ENCODE assay signal across 34 cellular contexts in the genomic region with DNA sequence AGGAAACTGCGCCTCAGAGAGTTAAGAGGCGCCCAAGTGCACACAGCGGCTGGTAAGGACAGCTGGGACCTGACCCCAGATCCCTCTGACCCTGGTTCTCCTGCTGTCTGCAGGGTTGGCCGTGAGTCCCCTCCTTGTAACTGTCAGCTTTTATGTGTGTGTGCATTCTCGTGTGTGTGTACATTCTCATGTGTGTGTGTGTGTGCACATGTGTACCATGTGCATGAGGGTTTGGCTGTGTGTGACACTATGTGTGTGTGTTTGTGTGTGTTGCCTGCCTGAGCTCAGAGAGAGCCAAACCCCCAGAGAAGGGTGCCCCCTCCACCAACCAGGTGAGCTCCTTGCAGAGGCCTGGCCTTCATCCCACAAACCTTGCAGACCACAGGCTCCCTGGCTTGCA. TPM values are rescaled to one million over a fixed set of nuclear protein-coding genes. Genes with fewer than 3 reads are reported as not detected.
DNase-seq lines count a peak whose midpoint lies in the region; ATAC-seq, FAIRE-seq and TF ChIP-seq lines count a peak whose summit lies in the region.
"Had no signal": no experiment of that assay in that cellular context is flagged by ENCODE, and none has a peak within 500 bp of the region (broad histone marks: within the 10 kb centered on the region; RNA-seq: fewer than 3 reads in every experiment).

No MANE protein-coding gene starts in this region.

- H3K9me3 Mint-ChIP-seq in naive B cell, result no peaks in the 10 kb centered on the region
- H3K9me3 Mint-ChIP-seq: activated naive CD4-positive, alpha-beta T cell treated with anti-CD3 and anti-CD28 coated beads, Interleukin-2, amount 10 ng/mL, durations not matched to agents 7 days and 5 days; activated T-helper 1 cell treated with anti-CD3 and anti-CD28 coated beads, Interleukin-12 subunit alpha, Interleukin-12 subunit beta, Interleukin-2, Interleukin-4 antibody, amounts not matched to agents 30 ng/mL and 10 ng/mL and 1 ng/mL, durations not matched to agents 14 hours and 24 hours and 36 hours; CD8-positive, alpha-beta memory T cell; effector memory CD8-positive, alpha-beta T cell; IgD-negative memory B cell; nephron progenitor cell; stimulated activated naive CD8-positive, alpha-beta T cell treated with anti-CD3 and anti-CD28 coated beads, Interleukin-15, Interleukin-2, amounts not matched to agents 100 ng/mL and 50 ng/mL, for 24 hours had no signal

- TF ChIP-seq CTCF in HepG2 (CRISPR knock-in tag; IDR thresholded peaks at IDR 0.05) (no peak), right lobe of liver (IDR thresholded peaks at IDR 0.05) (no peak), K562 (IDR thresholded peaks at IDR 0.05 in 2 of 3, conservative IDR thresholded peaks at IDR 0.05 in 1 of 3; ENCODE audit: insufficient read depth in 2 of 3, low read depth in 1 of 3, low read length in 3 of 3) (no peak)

- H2AFZ ChIP-seq in HepG2 (ENCODE audit: low read length) (no peak overlapping the region), K562 (ENCODE audit: low read depth, low read length) (no peak overlapping the region)

- H3K79me2 ChIP-seq in HepG2 (ENCODE audit: insufficient read depth, low read length) (no peaks in the 10 kb centered on the region), K562 (ENCODE audit: control insufficient read depth, insufficient read depth, low read length) (no peaks in the 10 kb centered on the region)

- CTCF ChIA-PET in HepG2 (lab: Yijun Ruan, JAX; ENCODE audit: low intra/inter-chr PET ratio, low total read pairs), result no interaction called here
- CTCF ChIA-PET in K562 (lab: Yijun Ruan, JAX; ENCODE audit: low intra/inter-chr PET ratio), result no interaction called here

- DNase-seq in HepG2 (ENCODE audit: low spot score) (no peak), right lobe of liver (no peak), K562 (ENCODE audit: extremely low read depth in 1 of 4, low spot score in 3 of 4) (no peak), naive B cell (no peak), substantia nigra (lab: John Stamatoyannopoulos, UW) (peak in 2 of 49 donors; percentile 13 to 38), amygdala (lab: John Stamatoyannopoulos, UW) (no peak), SIG-M5 (lab: John Stamatoyannopoulos, UW) (no peak)
- DNase-seq: 8988T; activated CD4-positive, alpha-beta T cell treated with anti-CD3 and anti-CD28 coated beads, Interleukin-2, amount 50 U/mL, for 1 hour; activated naive CD4-positive, alpha-beta T cell treated with anti-CD3 and anti-CD28 coated beads, Interleukin-2, amount 10 ng/mL, durations not matched to agents 7 days and 5 days; CD8-positive, alpha-beta memory T cell; colonic mucosa; DMS 273 treated with DMSO at 0.1 percent for 48 hours; effector memory CD8-positive, alpha-beta T cell; HCEC 1CT; lower lobe of right lung; NCI-H1105 treated with DMSO at 0.1 percent for 48 hours; NCI-H2029; NCI-H2227 treated with DMSO at 0.1 percent for 48 hours; nephron progenitor cell; stimulated activated CD4-positive, alpha-beta T cell treated with anti-CD3 and anti-CD28 coated beads, Interleukin-15, amount 100 ng/mL, for 24 hours; T1000; thyroid gland had no signal

- TF ChIP-seq RAD21 in HepG2 (CRISPR knock-in tag; IDR thresholded peaks at IDR 0.05) (no peak), K562 (CRISPR knock-in tag; conservative IDR thresholded peaks at IDR 0.05 in 1 of 2, IDR thresholded peaks at IDR 0.05 in 1 of 2) (no peak)

- H3K9ac ChIP-seq in HepG2 (ENCODE audit: insufficient read depth, low read depth, low read length) (no peak overlapping the region), K562 (ENCODE audit: insufficient read depth in 1 of 2, low read depth in 2 of 2, low read length in 2 of 2) (no peak overlapping the region)

- H3K4me1 Mint-ChIP-seq in naive B cell, result peaks cover 14 to 25% (median 20%) of the 10 kb centered on the region in 3 donors

- H3K27me3 ChIP-seq in HepG2 (ENCODE audit: control insufficient read depth in 1 of 2, insufficient read depth in 2 of 2, low read length in 2 of 2) (peaks cover 7 to 70% of the 10 kb centered on the region in 2 experiments; a peak in 4 of 5 replicates), right lobe of liver (no peaks in the 10 kb centered on the region), K562 (ENCODE audit: control insufficient read depth in 2 of 2, insufficient read depth in 2 of 2, low read length in 2 of 2) (peaks cover 67 to 84% of the 10 kb centered on the region in 2 experiments)
- H3K27me3 ChIP-seq: colonic mucosa, thyroid gland had no signal

- no peak overlapping the region for H3K4me3 ChIP-seq in HepG2 (replicated peaks in 1 of 3; ENCODE audit: insufficient read depth in 1 of 3, low read depth in 2 of 3, low read length in 3 of 3)
- H3K4me3 ChIP-seq in right lobe of liver, result no peak overlapping the region
- no peak overlapping the region for H3K4me3 ChIP-seq in K562
- H3K4me3 ChIP-seq: colonic mucosa, lower lobe of right lung, prostate gland, SJCRH30, thyroid gland had no signal

- H3K27ac ChIP-seq in HepG2 (ENCODE audit: extremely low read length, insufficient read depth, low read length), result no peak overlapping the region
- H3K27ac ChIP-seq in right lobe of liver, result no peak overlapping the region
- no peak overlapping the region for H3K27ac ChIP-seq in K562 (ENCODE audit: extremely low read depth, low read depth, low read length)
- H3K27ac ChIP-seq in substantia nigra (ENCODE audit: low read depth, low read length, poor library complexity, severe bottlenecking), result peak overlapping the region; percentile 59
- H3K27ac ChIP-seq: colonic mucosa, HL-60, lower lobe of right lung, prostate gland, SJCRH30, thyroid gland had no signal

- peak overlapping the region in 1 of 6 donors; percentile 27 for H3K27ac Mint-ChIP-seq in naive B cell
- H3K27ac Mint-ChIP-seq: activated naive CD4-positive, alpha-beta T cell treated with anti-CD3 and anti-CD28 coated beads, Interleukin-2, amount 10 ng/mL, durations not matched to agents 7 days and 5 days; activated T-helper 1 cell treated with anti-CD3 and anti-CD28 coated beads, Interleukin-12 subunit alpha, Interleukin-12 subunit beta, Interleukin-2, Interleukin-4 antibody, amounts not matched to agents 30 ng/mL and 10 ng/mL and 1 ng/mL, durations not matched to agents 14 hours and 24 hours and 36 hours; nephron progenitor cell; stimulated activated naive CD8-positive, alpha-beta T cell treated with anti-CD3 and anti-CD28 coated beads, Interleukin-15, Interleukin-2, amounts not matched to agents 100 ng/mL and 50 ng/mL, for 24 hours had no signal

- no peak for ATAC-seq in HepG2
- no peak for ATAC-seq in right lobe of liver
- peak; percentile 28; the same call in 2 of the 3 replicates for ATAC-seq in K562
- no peak for ATAC-seq in naive B cell (ENCODE audit: low read depth in 2 of 2)
- no peak for ATAC-seq in HG02840 (IDR thresholded peaks at IDR 0.05; ENCODE audit: low FRiP score, unreplicated experiment)
- ATAC-seq: lower lobe of right lung had no signal

- H3K4me2 ChIP-seq in HepG2 (ENCODE audit: low read depth, low read length) (no peak overlapping the region), K562 (ENCODE audit: insufficient read depth, low read length) (no peak overlapping the region; the same call in 1 of the 2 replicates)

- H3K4me3 Mint-ChIP-seq in naive B cell, result peak overlapping the region in 5 of 8 donors; percentile 68 to 91 (median 89)
- H3K4me3 Mint-ChIP-seq: activated naive CD4-positive, alpha-beta T cell treated with anti-CD3 and anti-CD28 coated beads, Interleukin-2, amount 10 ng/mL, durations not matched to agents 7 days and 5 days; nephron progenitor cell; stimulated activated naive CD8-positive, alpha-beta T cell treated with anti-CD3 and anti-CD28 coated beads, Interleukin-15, Interleukin-2, amounts not matched to agents 100 ng/mL and 50 ng/mL, for 24 hours had no signal

- BruUV-seq in HepG2 (replicated peaks; lab: Mats Ljungman, UMichigan) (no TSS peak), K562 (replicated peaks; lab: Mats Ljungman, UMichigan) (no TSS peak)

- TF ChIP-seq EP300 in HepG2 (IDR thresholded peaks at IDR 0.05; ENCODE audit: low read depth in 2 of 2, low read length in 2 of 2), result no peak
- no peak for TF ChIP-seq EP300 in HepG2 (CRISPR knock-in tag; IDR thresholded peaks at IDR 0.05; ENCODE audit: borderline replicate concordance)
- no peak for TF ChIP-seq EP300 in K562 (IDR thresholded peaks at IDR 0.05; ENCODE audit: low read length)

- no peaks in the 10 kb centered on the region for H3K9me3 ChIP-seq in HepG2 (ENCODE audit: low read length)
- H3K9me3 ChIP-seq in right lobe of liver, result no peaks in the 10 kb centered on the region
- H3K9me3 ChIP-seq in K562 (replicated peaks; ENCODE audit: control insufficient read depth, insufficient read depth, low read depth, low read length), result no peaks in the 10 kb centered on the region
- H3K9me3 ChIP-seq: colonic mucosa, lower lobe of right lung, prostate gland, SJCRH30, thyroid gland had no signal

- no peak for FAIRE-seq in HepG2 (lab: Jason Lieb, UNC)
- no peak for FAIRE-seq in K562 (lab: Jason Lieb, UNC)
- FAIRE-seq: bronchial epithelial cell, RCC 7860 had no signal

- no peaks in the 10 kb centered on the region for H4K20me1 ChIP-seq in HepG2 (ENCODE audit: insufficient read depth, low read length)
- H4K20me1 ChIP-seq in K562 (replicated peaks; ENCODE audit: control insufficient read depth, insufficient read depth, low read length), result peaks cover 3% of the 10 kb centered on the region

- intact Hi-C loops in HepG2 (cut with micrococcal nuclease; ENCODE audit: unreplicated experiment), result no loop called here
- intact Hi-C loops in right lobe of liver (cut with DNase I), result no loop called here
- intact Hi-C loops in K562 (cut with micrococcal nuclease), result no loop called here

- peaks cover 4 to 41% (median 41%) of the 10 kb centered on the region in 3 donors for H3K27me3 Mint-ChIP-seq in naive B cell

- in situ Hi-C loops in HepG2 (cut with HindIII; ENCODE audit: extremely low pct_ligation_motif_present, low pct_unique_long_range_greater_than_20kb) (no loop called here), K562 (cut with MboI) (no loop called here)

- TF ChIP-seq POLR2A in HepG2 (IDR thresholded peaks at IDR 0.05; ENCODE audit: insufficient read depth in 1 of 2, low read depth in 2 of 2, low read length in 2 of 2), result no peak
- TF ChIP-seq POLR2A in right lobe of liver (IDR thresholded peaks at IDR 0.05), result no peak
- no peak for TF ChIP-seq POLR2A in K562 (conservative IDR thresholded peaks at IDR 0.05)

- H3K4me1 ChIP-seq in HepG2 (ENCODE audit: insufficient read depth, low read length) (peaks cover 8% of the 10 kb centered on the region; the same call in 1 of the 2 replicates), right lobe of liver (no peaks in the 10 kb centered on the region), K562 (replicated peaks in 1 of 2; ENCODE audit: control insufficient read depth in 2 of 2, insufficient read depth in 2 of 2, low read length in 2 of 2) (peaks cover 0 to 11% of the 10 kb centered on the region in 2 experiments; a peak in 3 of 5 replicates)
- H3K4me1 ChIP-seq: colonic mucosa, prostate gland had no signal

- no peaks in the 10 kb centered on the region for H3K36me3 Mint-ChIP-seq in naive B cell
- H3K36me3 Mint-ChIP-seq: activated naive CD4-positive, alpha-beta T cell treated with anti-CD3 and anti-CD28 coated beads, Interleukin-2, amount 10 ng/mL, durations not matched to agents 7 days and 5 days; CD8-positive, alpha-beta memory T cell; IgD-negative memory B cell had no signal

- H3K36me3 ChIP-seq in HepG2 (replicated peaks in 1 of 2; ENCODE audit: control insufficient read depth in 1 of 2, insufficient read depth in 2 of 2, low read length in 2 of 2), result no peaks in the 10 kb centered on the region
- no peaks in the 10 kb centered on the region for H3K36me3 ChIP-seq in right lobe of liver
- no peaks in the 10 kb centered on the region for H3K36me3 ChIP-seq in K562 (ENCODE audit: control insufficient read depth, insufficient read depth, low read length)
- H3K36me3 ChIP-seq: colonic mucosa, lower lobe of right lung, prostate gland, SJCRH30, thyroid gland had no signal

- H3K9me1 ChIP-seq in K562 (ENCODE audit: control insufficient read depth, insufficient read depth, low read length), result no peaks in the 10 kb centered on the region

- POLR2A ChIA-PET in HepG2 (lab: Yijun Ruan, JAX) (no interaction called here), K562 (lab: Yijun Ruan, JAX) (no interaction called here)

- 48% methylated on average over 5 of the region's 5 CpGs for WGBS in HepG2 (ENCODE audit: low lambda C conversion rate)
- WGBS in right lobe of liver (ENCODE audit: insufficient coverage, low coverage, low lambda C conversion rate, missing lambda C conversion rate), result 91% methylated on average over 4 of the region's 5 CpGs
- WGBS in K562 (ENCODE audit: insufficient coverage, low coverage, missing lambda C conversion rate), result 11% methylated on average over 5 of the region's 5 CpGs

RNA-seq across cellular contexts. Expression of gene EFHD2, which starts 25.9 kb away (rescaled TPM):
- total RNA-seq in HepG2 (2016; rRNA removed; fragmentation: Illumina TruSeq; extraction: Trizol), result 9.9 and 12.7 TPM in 2 replicates
- total RNA-seq in HepG2 (2016; cell fraction: cytosol; rRNA removed; fragmentation: Illumina TruSeq; extraction: Trizol; ENCODE audit: low read depth), result 3.5 and 3.8 TPM in 2 replicates
- 10.0 and 12.8 TPM in 2 replicates for total RNA-seq in HepG2 (2016; cell fraction: insoluble cytoplasmic fraction; rRNA removed; fragmentation: Illumina TruSeq; extraction: Trizol)
- total RNA-seq in HepG2 (2016; cell fraction: membrane; rRNA removed; fragmentation: Illumina TruSeq; extraction: Trizol), result 10.3 and 10.6 TPM in 2 replicates
- total RNA-seq in HepG2 (2016; cell fraction: nucleus; rRNA removed; fragmentation: Illumina TruSeq; extraction: Trizol), result 5.1 and 5.7 TPM in 2 replicates
- 9.4 and 10.9 TPM in 2 replicates for polyA plus RNA-seq in HepG2 (2011; rRNA removed)
- polyA plus RNA-seq in HepG2 (2011; cell fraction: cytosol; rRNA removed), result 9.0 and 11.9 TPM in 2 replicates
- polyA plus RNA-seq in HepG2 (2011; cell fraction: nucleus; rRNA removed), result 16.4 and 20.1 TPM in 2 replicates
- 13.1 and 13.3 TPM in 2 replicates for polyA plus RNA-seq in HepG2 (2012)
- polyA plus RNA-seq in HepG2 (2016; cell fraction: cytosol; fragmentation: Illumina TruSeq; extraction: Trizol; ENCODE audit: low read depth), result 5.6 and 6.2 TPM in 2 replicates
- polyA plus RNA-seq in HepG2 (2016; cell fraction: insoluble cytoplasmic fraction; fragmentation: Illumina TruSeq; extraction: Trizol; ENCODE audit: low read depth), result 16.6 and 21.1 TPM in 2 replicates
- 11.7 and 12.3 TPM in 2 replicates for polyA plus RNA-seq in HepG2 (2016; cell fraction: membrane; fragmentation: Illumina TruSeq; extraction: Trizol; ENCODE audit: low read depth)
- 13.8 and 16.7 TPM in 2 replicates for polyA plus RNA-seq in HepG2 (2016; cell fraction: nucleus; fragmentation: Illumina TruSeq; extraction: Trizol; ENCODE audit: insufficient read depth, low read depth)
- 7.2 and 33.1 TPM in 2 replicates for polyA minus RNA-seq in HepG2 (2011; rRNA and poly(A)+ RNA removed; ENCODE audit: low replicate concordance)
- polyA minus RNA-seq in HepG2 (2011; cell fraction: cytosol; rRNA and poly(A)+ RNA removed), result 5.6 and 6.2 TPM in 2 replicates
- polyA minus RNA-seq in HepG2 (2011; cell fraction: nucleus; rRNA and poly(A)+ RNA removed), result 2.6 and 3.4 TPM in 2 replicates
- 10 to 100 TPM in 5 of 6 experiments, 1 to 10 TPM in 1; 9.9 to 19.4 (median 15.6) TPM for total RNA-seq in right lobe of liver
- 5.8 and 18.8 TPM in 2 replicates for total RNA-seq in K562 (2011; cell fraction: chromatin; rRNA removed; ENCODE audit: low replicate concordance)
- 14.5 and 18.0 TPM in 2 replicates for total RNA-seq in K562 (2011; cell fraction: nucleolus; rRNA removed)
- total RNA-seq in K562 (2011; cell fraction: nucleoplasm; rRNA removed), result 10.8 and 14.2 TPM in 2 replicates
- total RNA-seq in K562 (2014; rRNA removed), result 53.6 and 62.9 TPM in 2 replicates
- total RNA-seq in K562 (2014; rRNA removed; fragmentation: Illumina TruSeq; extraction: Trizol), result 8.6 and 8.8 TPM in 2 replicates
- total RNA-seq in K562 (2015; rRNA removed; fragmentation: Illumina TruSeq; extraction: Trizol), result 25.2 and 27.9 TPM in 2 replicates
- 64.3 and 70.0 TPM in 2 replicates for total RNA-seq in K562 (2021)
- 19.7 and 22.8 TPM in 2 replicates for polyA plus RNA-seq in K562 (2011; rRNA removed)
- 25.0 and 52.4 TPM in 2 replicates for polyA plus RNA-seq in K562 (2011; cell fraction: cytosol; rRNA removed)
- polyA plus RNA-seq in K562 (2011; cell fraction: nucleus; rRNA removed), result 15.0 and 24.5 TPM in 2 replicates
- polyA plus RNA-seq in K562 (2012), result 38.1 and 44.7 TPM in 2 replicates
- 26.1 and 40.7 TPM in 2 replicates for polyA plus RNA-seq in K562 (2014; fragmentation: Illumina TruSeq; extraction: Trizol)
- polyA plus RNA-seq in K562 (2014; fragmentation: Nextera tagmentation; extraction: Ambion mirVana), result 1 to 10 TPM; 1.7 to 1.8 TPM
- polyA plus RNA-seq in K562 (2014; rRNA removed), result 62.3 and 73.5 TPM in 2 replicates
- 5.5 and 6.9 TPM in 2 replicates for polyA minus RNA-seq in K562 (2011; rRNA and poly(A)+ RNA removed)
- 16.4 and 20.5 TPM in 2 replicates for polyA minus RNA-seq in K562 (2011; cell fraction: cytosol; rRNA and poly(A)+ RNA removed)
- polyA minus RNA-seq in K562 (2011; cell fraction: nucleus; rRNA and poly(A)+ RNA removed), result 4.4 and 5.1 TPM in 2 replicates
- 10 to 100 TPM; 34.1 to 49.5 (median 44.3) TPM for polyA plus RNA-seq in naive B cell (ENCODE audit: low read depth in 6 of 6)

RNA-seq across cellular contexts. Expression of gene CTRC, which starts 54.4 kb away (rescaled TPM):
- total RNA-seq in HepG2 (2016; rRNA removed; fragmentation: Illumina TruSeq; extraction: Trizol) (not detected in 2 replicates), right lobe of liver (not detected), K562 (2014; rRNA removed) (not detected in 2 replicates), K562 (2014; rRNA removed; fragmentation: Illumina TruSeq; extraction: Trizol) (not detected in 2 replicates), K562 (2015; rRNA removed; fragmentation: Illumina TruSeq; extraction: Trizol) (not detected in 2 replicates), K562 (2021) (0.84 and 1.2 TPM in 2 replicates)
- not detected in 2 replicates for total RNA-seq in HepG2 (2016; cell fraction: cytosol; rRNA removed; fragmentation: Illumina TruSeq; extraction: Trizol; ENCODE audit: low read depth)
- not detected in 2 replicates for total RNA-seq in HepG2 (2016; cell fraction: insoluble cytoplasmic fraction; rRNA removed; fragmentation: Illumina TruSeq; extraction: Trizol)
- total RNA-seq in HepG2 (2016; cell fraction: membrane; rRNA removed; fragmentation: Illumina TruSeq; extraction: Trizol), result not detected in 2 replicates
- not detected in 2 replicates for total RNA-seq in HepG2 (2016; cell fraction: nucleus; rRNA removed; fragmentation: Illumina TruSeq; extraction: Trizol)
- polyA plus RNA-seq in HepG2 (2011; rRNA removed) (not detected in 2 replicates), K562 (2011; rRNA removed) (not detected in 2 replicates), K562 (2014; fragmentation: Illumina TruSeq; extraction: Trizol) (not detected in 2 replicates), K562 (2014; fragmentation: Nextera tagmentation; extraction: Ambion mirVana) (not detected), K562 (2014; rRNA removed) (not detected in 2 replicates), naive B cell (ENCODE audit: low read depth in 6 of 6) (not detected)
- polyA plus RNA-seq in HepG2 (2011; cell fraction: cytosol; rRNA removed), result not detected in 2 replicates
- polyA plus RNA-seq in HepG2 (2011; cell fraction: nucleus; rRNA removed), result not detected in 2 replicates
- not detected in 2 replicates for polyA plus RNA-seq in HepG2 (2012)
- not detected in 2 replicates for polyA plus RNA-seq in HepG2 (2016; cell fraction: cytosol; fragmentation: Illumina TruSeq; extraction: Trizol; ENCODE audit: low read depth)
- polyA plus RNA-seq in HepG2 (2016; cell fraction: insoluble cytoplasmic fraction; fragmentation: Illumina TruSeq; extraction: Trizol; ENCODE audit: low read depth), result not detected in 2 replicates
- not detected in 2 replicates for polyA plus RNA-seq in HepG2 (2016; cell fraction: membrane; fragmentation: Illumina TruSeq; extraction: Trizol; ENCODE audit: low read depth)
- polyA plus RNA-seq in HepG2 (2016; cell fraction: nucleus; fragmentation: Illumina TruSeq; extraction: Trizol; ENCODE audit: insufficient read depth, low read depth), result not detected in 2 replicates
- not detected in 2 replicates for polyA minus RNA-seq in HepG2 (2011; rRNA and poly(A)+ RNA removed; ENCODE audit: low replicate concordance)
- polyA minus RNA-seq in HepG2 (2011; cell fraction: cytosol; rRNA and poly(A)+ RNA removed), result not detected in 2 replicates
- polyA minus RNA-seq in HepG2 (2011; cell fraction: nucleus; rRNA and poly(A)+ RNA removed), result not detected in 2 replicates
- total RNA-seq in K562 (2011; cell fraction: chromatin; rRNA removed; ENCODE audit: low replicate concordance), result not detected in 2 replicates
- not detected in 2 replicates for total RNA-seq in K562 (2011; cell fraction: nucleolus; rRNA removed)
- total RNA-seq in K562 (2011; cell fraction: nucleoplasm; rRNA removed), result not detected in 2 replicates
- not detected in 2 replicates for polyA plus RNA-seq in K562 (2011; cell fraction: cytosol; rRNA removed)
- not detected in 2 replicates for polyA plus RNA-seq in K562 (2011; cell fraction: nucleus; rRNA removed)
- 0.03 and 0.12 TPM in 2 replicates for polyA plus RNA-seq in K562 (2012)
- not detected in 2 replicates for polyA minus RNA-seq in K562 (2011; rRNA and poly(A)+ RNA removed)
- polyA minus RNA-seq in K562 (2011; cell fraction: cytosol; rRNA and poly(A)+ RNA removed), result not detected in 2 replicates
- polyA minus RNA-seq in K562 (2011; cell fraction: nucleus; rRNA and poly(A)+ RNA removed), result not detected in 2 replicates
- total RNA-seq: bronchial epithelial cell; CD8-positive, alpha-beta memory T cell; fibroblast of villous mesenchyme; kidney epithelial cell; lower lobe of right lung; prostate gland had no signal
- polyA plus RNA-seq: CD8-positive, alpha-beta memory T cell; IgD-negative memory B cell had no signal

Comparison
In these comparisons a context has a peak if more than half of its experiments do, and no peak if none do; other contexts are left out.
1. Of the 241 proteins assayed by ChIP-seq in both HepG2 and K562: peak only in HepG2: MNT; only in K562: none; in both: none; in neither: 240.